Comparison of ENCODE assay signal across 9 cellular contexts in genomic region chr17:1228752-1229353, GRCh38. TPM values are rescaled to one million over a fixed set of nuclear protein-coding genes. Genes with fewer than 3 reads are reported as not detected.
DNase-seq lines count a peak whose midpoint lies in the region; ATAC-seq lines count a peak whose summit lies in the region.
"Had no signal": no experiment of that assay in that cellular context is flagged by ENCODE, and none has a peak within 500 bp of the region (broad histone marks: within the 10 kb centered on the region; RNA-seq: fewer than 3 reads in every experiment).

No MANE protein-coding gene starts in this region.

- H3K4me3 Mint-ChIP-seq in stimulated activated effector memory CD8-positive, alpha-beta T cell treated with anti-CD3 and anti-CD28 coated beads, Interleukin-12 subunit alpha, Interleukin-12 subunit beta, amount 100 ng/mL, for 72 hours, result peak overlapping the region; percentile 87

- no peaks in the 10 kb centered on the region for H3K36me3 ChIP-seq in esophagus (ENCODE audit: control insufficient read depth in 2 of 2, insufficient read depth in 2 of 2, low read length in 1 of 2)

- H3K9me3 ChIP-seq in esophagus (ENCODE audit: control insufficient read depth in 2 of 2, insufficient read depth in 1 of 2, low read depth in 1 of 2, low read length in 1 of 2), result peaks cover 0 to 7% of the 10 kb centered on the region in 2 donors

- ATAC-seq in GM19397 (IDR thresholded peaks at IDR 0.05; ENCODE audit: unreplicated experiment), result peak; percentile 21
- ATAC-seq in HG03354 (IDR thresholded peaks at IDR 0.05; ENCODE audit: poor library complexity, severe bottlenecking, unreplicated experiment), result peak; percentile 30
- ATAC-seq in stimulated activated effector memory CD8-positive, alpha-beta T cell treated with anti-CD3 and anti-CD28 coated beads, Interleukin-12 subunit alpha, Interleukin-12 subunit beta, amount 100 ng/mL, for 72 hours, result peak; percentile 22
- no peak for ATAC-seq in HG03457 (IDR thresholded peaks at IDR 0.05; ENCODE audit: unreplicated experiment)

- 1 to 2% methylated on average over 35 to 86 of the region's 86 CpGs for WGBS in esophagus, 2 donors

- H3K27ac ChIP-seq in esophagus (ENCODE audit: low read depth in 2 of 2, low read length in 1 of 2), result peak overlapping the region in 1 of 2 donors; percentile 22
- H3K27ac ChIP-seq: KMS-11 had no signal

- H3K27ac Mint-ChIP-seq in stimulated activated effector memory CD8-positive, alpha-beta T cell treated with anti-CD3 and anti-CD28 coated beads, Interleukin-12 subunit alpha, Interleukin-12 subunit beta, amount 100 ng/mL, for 72 hours, result no peak overlapping the region

- H3K9me3 Mint-ChIP-seq in stimulated activated effector memory CD8-positive, alpha-beta T cell treated with anti-CD3 and anti-CD28 coated beads, Interleukin-12 subunit alpha, Interleukin-12 subunit beta, amount 100 ng/mL, for 72 hours, result no peaks in the 10 kb centered on the region

- H3K4me1 Mint-ChIP-seq in stimulated activated effector memory CD8-positive, alpha-beta T cell treated with anti-CD3 and anti-CD28 coated beads, Interleukin-12 subunit alpha, Interleukin-12 subunit beta, amount 100 ng/mL, for 72 hours, result peaks cover 30% of the 10 kb centered on the region

- H3K27me3 ChIP-seq in esophagus (ENCODE audit: control insufficient read depth in 1 of 2, insufficient read depth in 2 of 2, low read length in 2 of 2), result peaks cover 0 to 5% of the 10 kb centered on the region in 2 donors

- H3K4me1 ChIP-seq in esophagus (ENCODE audit: control insufficient read depth in 2 of 2, insufficient read depth in 2 of 2, low read length in 1 of 2), result peaks cover 0 to 6% of the 10 kb centered on the region in 2 donors

- peaks cover 9% of the 10 kb centered on the region for H3K36me3 Mint-ChIP-seq in stimulated activated effector memory CD8-positive, alpha-beta T cell treated with anti-CD3 and anti-CD28 coated beads, Interleukin-12 subunit alpha, Interleukin-12 subunit beta, amount 100 ng/mL, for 72 hours

- DNase-seq in stimulated activated effector memory CD8-positive, alpha-beta T cell treated with anti-CD3 and anti-CD28 coated beads, Interleukin-12 subunit alpha, Interleukin-12 subunit beta, amount 100 ng/mL, for 72 hours (ENCODE audit: low spot score in 2 of 2), result peak; percentile 13 to 59
- no peak for DNase-seq in activated naive CD4-positive, alpha-beta T cell treated with Interleukin-2 at 50 U/mL for 16 hours
- DNase-seq in NCI-H2081 (lab: John Stamatoyannopoulos, UW), result no peak
- DNase-seq in HuH-7 (ENCODE audit: low spot score), result no peak

- H3K4me3 ChIP-seq in esophagus (ENCODE audit: low read depth in 1 of 2, low read length in 2 of 2), result peak overlapping the region; percentile 51 to 52

RNA-seq across cellular contexts. Expression of gene BHLHA9, which starts 41.4 kb away (rescaled TPM):
- polyA plus RNA-seq in esophagus, result not detected

RNA-seq across cellular contexts. Expression of gene ABR, which starts 49.1 kb away (rescaled TPM):
- polyA plus RNA-seq in esophagus, result 10 to 100 TPM; 48.6 to 57.7 TPM

RNA-seq across cellular contexts. Expression of gene TRARG1, which starts 50.6 kb away (rescaled TPM):
- polyA plus RNA-seq in esophagus, result under 1 TPM; 0.04 to 0.08 TPM

Comparison
In these comparisons a context has a peak if more than half of its experiments do, and no peak if none do; other contexts are left out.
1. DNase-seq: peak in stimulated activated effector memory CD8-positive, alpha-beta T cell treated with anti-CD3 and anti-CD28 coated beads, Interleukin-12 subunit alpha, Interleukin-12 subunit beta, amount 100 ng/mL, for 72 hours (2 of 2); none in activated naive CD4-positive, alpha-beta T cell treated with Interleukin-2 at 50 U/mL for 16 hours (single experiment), NCI-H2081 (0 of 2) and HuH-7 (single experiment).